Comparison of ENCODE assay signal across 16 cellular contexts in genomic region chr3:58679451-58679850, GRCh38. TPM values are rescaled to one million over a fixed set of nuclear protein-coding genes. Genes with fewer than 3 reads are reported as not detected.
"Had no signal": no experiment of that assay in that cellular context is flagged by ENCODE, and none has a peak within 500 bp of the region (broad histone marks: within the 10 kb centered on the region; RNA-seq: fewer than 3 reads in every experiment).

No MANE protein-coding gene starts in this region.

- ATAC-seq: activated naive CD8-positive, alpha-beta T cell treated with anti-CD3 and anti-CD28 coated beads, Interleukin-2, amount 50 U/mL, for 24 hours; activated T-helper 17 cell treated with anti-CD3 and anti-CD28 coated beads, Interleukin-2, amount 50 U/mL, for 72 hours; stimulated activated naive CD8-positive, alpha-beta T cell treated with anti-CD3 and anti-CD28 coated beads, Interleukin-15, Interleukin-2, amounts not matched to agents 100 U/mL and 50 U/mL, for 24 hours had no signal

- H3K4me1 ChIP-seq: suprapubic skin had no signal

- H3K36me3 Mint-ChIP-seq: type B pancreatic cell had no signal

- H3K27ac ChIP-seq: cardiac muscle cell, prostate gland, suprapubic skin, WERI-Rb-1 had no signal

- H3K36me3 ChIP-seq: cardiac muscle cell, prostate gland, suprapubic skin, WERI-Rb-1 had no signal

- H3K4me1 Mint-ChIP-seq: activated T-helper 17 cell treated with anti-CD3 and anti-CD28 coated beads, Interleukin-2, amount 50 U/mL, for 72 hours had no signal

- H3K9me3 ChIP-seq: prostate gland, suprapubic skin had no signal

- H3K27me3 ChIP-seq: cardiac muscle cell had no signal

- H3K4me2 ChIP-seq: smooth muscle cell had no signal

- H3K4me3 ChIP-seq: cardiac muscle cell, prostate gland, smooth muscle cell, suprapubic skin had no signal

- DNase-seq: activated CD4-positive, alpha-beta T cell treated with anti-CD3 and anti-CD28 coated beads, Interleukin-2, amount 50 U/mL, for 48 hours; activated naive CD4-positive, alpha-beta T cell treated with Interleukin-2 at 50 U/mL for 16 hours; activated naive CD8-positive, alpha-beta T cell treated with anti-CD3 and anti-CD28 coated beads, Interleukin-2, amount 50 U/mL, for 24 hours; kidney glomerular epithelial cell; right cardiac atrium; stimulated activated naive CD8-positive, alpha-beta T cell treated with anti-CD3 and anti-CD28 coated beads, Interleukin-15, Interleukin-2, amounts not matched to agents 100 U/mL and 50 U/mL, for 24 hours; WERI-Rb-1 had no signal

- H3K27ac Mint-ChIP-seq: activated naive CD8-positive, alpha-beta T cell treated with anti-CD3 and anti-CD28 coated beads, Interleukin-2, amount 50 U/mL, for 24 hours; activated T-helper 17 cell treated with anti-CD3 and anti-CD28 coated beads, Interleukin-2, amount 50 U/mL, for 72 hours; T-helper 1 cell treated with Interleukin-12 subunit alpha and Interleukin-12 subunit beta and Interleukin-4 antibody, amounts not matched to agents 30 μg/mL and 1 μg/mL, for 36 hours; type B pancreatic cell had no signal

- H3K4me3 Mint-ChIP-seq: activated naive CD8-positive, alpha-beta T cell treated with anti-CD3 and anti-CD28 coated beads, Interleukin-2, amount 50 U/mL, for 24 hours; activated T-helper 17 cell treated with anti-CD3 and anti-CD28 coated beads, Interleukin-2, amount 50 U/mL, for 72 hours; T-helper 1 cell treated with Interleukin-12 subunit alpha and Interleukin-12 subunit beta and Interleukin-4 antibody, amounts not matched to agents 30 μg/mL and 1 μg/mL, for 36 hours; type B pancreatic cell had no signal

RNA-seq across cellular contexts. Expression of gene FAM3D, which starts 12.9 kb away (rescaled TPM):
- total RNA-seq: activated T-helper 17 cell treated with anti-CD3 and anti-CD28 coated beads, Interleukin-2, amount 50 U/mL, for 72 hours; astrocyte; liver had no signal
